In the genomic region with DNA sequence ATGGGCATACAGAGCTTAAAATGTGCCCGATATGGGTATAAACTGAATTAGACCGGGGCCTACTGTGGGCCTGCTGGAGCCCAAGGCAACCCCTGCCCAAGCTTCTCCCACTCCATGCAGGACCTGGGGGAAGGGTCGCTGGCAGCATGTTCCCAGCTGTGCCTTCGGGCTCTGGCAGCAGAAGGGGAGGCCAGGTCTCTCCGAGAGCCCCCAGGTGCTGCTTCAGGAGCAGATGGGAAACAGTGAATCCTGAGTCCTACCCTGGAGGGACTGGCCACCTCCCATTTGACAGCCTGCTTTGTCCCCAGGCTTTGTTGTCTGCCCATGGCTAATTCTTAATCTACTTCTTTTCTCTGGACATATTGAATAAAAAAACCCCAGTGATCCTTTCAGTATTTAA, we compare ENCODE assay signal across 19 cellular contexts.
DNase-seq lines count a peak whose midpoint lies in the region; ATAC-seq, FAIRE-seq and TF ChIP-seq lines count a peak whose summit lies in the region.
"Had no signal": no experiment of that assay in that cellular context is flagged by ENCODE, and none has a peak within 500 bp of the region (broad histone marks: within the 10 kb centered on the region; RNA-seq: fewer than 3 reads in every experiment).

No MANE protein-coding gene starts in this region.

- H3K9me3 ChIP-seq in DND-41 (ENCODE audit: insufficient read depth, low read length, severe bottlenecking) (no peaks in the 10 kb centered on the region), WERI-Rb-1 (ENCODE audit: severe bottlenecking) (no peaks in the 10 kb centered on the region)
- H3K9me3 ChIP-seq: A549 had no signal

- FAIRE-seq in RCC 7860 (lab: Jason Lieb, UNC), result no peak
- FAIRE-seq: A549, G401.6, GM12892, GM18507, K562 had no signal

- no peaks in the 10 kb centered on the region for H3K36me3 ChIP-seq in DND-41 (ENCODE audit: insufficient read depth, low read length)
- H3K36me3 ChIP-seq in WERI-Rb-1, result no peaks in the 10 kb centered on the region

- peaks cover 72% of the 10 kb centered on the region for H3K4me1 ChIP-seq in DND-41 (ENCODE audit: insufficient read depth, low read length)
- H3K4me1 ChIP-seq: A549 had no signal

- no peaks in the 10 kb centered on the region for H4K20me1 ChIP-seq in DND-41 (ENCODE audit: insufficient read depth, low read length)

- TF ChIP-seq CTCF in DND-41 (IDR thresholded peaks at IDR 0.05; ENCODE audit: borderline replicate concordance, extremely low read depth, low read length, poor library complexity, severe bottlenecking) (no peak), WERI-Rb-1 (IDR thresholded peaks at IDR 0.05; ENCODE audit: low read depth, low read length) (no peak)

- no peaks in the 10 kb centered on the region for H3K27me3 ChIP-seq in DND-41 (ENCODE audit: insufficient read depth, low read length, poor library complexity)
- peaks cover 48% of the 10 kb centered on the region for H3K27me3 ChIP-seq in WERI-Rb-1 (ENCODE audit: insufficient read depth, low read depth, severe bottlenecking)

- H3K9ac ChIP-seq in DND-41 (ENCODE audit: low read depth, low read length), result peak overlapping the region; percentile 6; the same call in 1 of the 2 replicates

- H3K4me3 ChIP-seq in DND-41 (ENCODE audit: low read depth in 1 of 2, low read length in 2 of 2), result no peak overlapping the region
- H3K4me3 ChIP-seq in WERI-Rb-1 (ENCODE audit: low read depth, low read length), result no peak overlapping the region
- H3K4me3 ChIP-seq: A549, GM23338, K562 had no signal

- DNase-seq in DND-41 (no peak), WERI-Rb-1 (peak; percentile 31), islet precursor cell (peak; percentile 19), KG1 (lab: John Stamatoyannopoulos, UW) (no peak), RCC 7860 (ENCODE audit: low spot score) (no peak), NCI-H1417 treated with DMSO at 0.1 percent for 48 hours (lab: John Stamatoyannopoulos, UW) (no peak)
- DNase-seq: AML-193; Calu3; CD4-positive, alpha-beta memory T cell; H9; Kasumi-1 had no signal

- H2AFZ ChIP-seq in DND-41 (ENCODE audit: low read depth, low read length), result no peak overlapping the region
- H2AFZ ChIP-seq: GM23338 had no signal

- no peaks in the 10 kb centered on the region for H3K79me2 ChIP-seq in DND-41 (ENCODE audit: insufficient read depth, low read length)

- ATAC-seq in DND-41 (ENCODE audit: insufficient read depth, low read depth) (no peak), GM18867 (IDR thresholded peaks at IDR 0.05; ENCODE audit: unreplicated experiment) (no peak)
- ATAC-seq: A549, GM23338 had no signal

- H3K27ac ChIP-seq in DND-41 (ENCODE audit: low read length), result peak overlapping the region; percentile 98
- no peak overlapping the region for H3K27ac ChIP-seq in WERI-Rb-1
- H3K27ac ChIP-seq: A549, HL-60 had no signal

- no peak overlapping the region for H3K4me2 ChIP-seq in DND-41 (ENCODE audit: insufficient read depth, low read length)
- H3K4me2 ChIP-seq: A549, GM23338 had no signal

Comparison
In these comparisons a context has a peak if more than half of its experiments do, and no peak if none do; other contexts are left out.
1. DNase-seq: peak in WERI-Rb-1 (single experiment) and islet precursor cell (single experiment); none in DND-41 (single experiment), KG1 (single experiment), RCC 7860 (single experiment) and NCI-H1417 treated with DMSO at 0.1 percent for 48 hours (single experiment).